In the genomic region with DNA sequence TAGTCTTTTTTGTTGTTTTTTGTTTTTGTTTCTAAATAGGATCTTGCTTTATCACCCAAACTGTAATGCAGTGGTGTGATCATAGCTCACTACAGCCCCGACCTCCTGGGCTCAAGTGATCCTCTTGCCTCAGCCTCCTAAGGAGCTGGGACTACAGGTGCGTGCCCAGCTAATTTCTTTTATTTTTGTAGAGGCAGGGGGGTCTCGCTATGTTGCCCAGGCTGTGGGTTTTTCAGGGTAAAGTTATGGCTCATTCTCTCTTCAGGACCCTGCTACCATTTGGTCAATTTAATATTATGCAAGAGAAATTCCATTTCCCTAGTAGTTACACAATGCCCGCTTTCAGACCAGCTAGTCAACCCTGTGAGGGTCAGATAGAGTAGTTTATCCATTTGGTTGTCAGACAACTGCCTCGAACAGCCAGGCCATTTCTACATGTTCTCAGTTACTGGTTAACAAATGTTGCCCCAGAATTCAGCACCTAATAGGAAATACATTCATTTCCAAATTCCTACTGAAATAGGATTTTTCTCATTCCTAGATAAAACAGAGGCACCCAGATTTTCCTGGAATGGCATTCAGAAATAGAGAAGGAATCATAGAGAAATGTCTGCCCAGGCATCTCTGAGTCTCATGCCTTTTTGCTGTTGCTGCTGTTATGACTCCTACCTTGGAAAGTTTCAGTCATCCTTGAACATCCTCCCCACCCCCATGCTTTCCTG, we compare ENCODE assay signal across 11 cellular contexts. TPM values are rescaled to one million over a fixed set of nuclear protein-coding genes. Genes with fewer than 3 reads are reported as not detected.
DNase-seq lines count a peak whose midpoint lies in the region; ATAC-seq and TF ChIP-seq lines count a peak whose summit lies in the region.
"Had no signal": no experiment of that assay in that cellular context is flagged by ENCODE, and none has a peak within 500 bp of the region (broad histone marks: within the 10 kb centered on the region; RNA-seq: fewer than 3 reads in every experiment).

No MANE protein-coding gene starts in this region.

- H3K36me3 ChIP-seq in heart right ventricle: no peaks in the 10 kb centered on the region

- H3K9me3 Mint-ChIP-seq in activated CD4-positive, alpha-beta T cell treated with anti-CD3 and anti-CD28 coated beads, Interleukin-2, amount 10 ng/mL, durations not matched to agents 7 days and 5 days: no peaks in the 10 kb centered on the region

- no peaks in the 10 kb centered on the region for H3K27me3 ChIP-seq in heart right ventricle
- H3K27me3 ChIP-seq: dorsolateral prefrontal cortex had no signal

- 86 to 88% methylated on average over 5 of the region's 5 CpGs for WGBS in heart right ventricle, 2 donors

- POLR2A ChIA-PET in activated CD4-positive, alpha-beta T cell treated with anti-CD3 and anti-CD28 coated beads, Interleukin-2, amount 10 ng/mL, durations not matched to agents 7 days and 5 days (lab: Charles Lee): interaction anchor here (0.7 kb wide), 1 partner anchor 10 kb away, joined by 3 read pairs; no protein-coding TSS in a partner anchor

- peaks cover 21% of the 10 kb centered on the region for H3K27me3 Mint-ChIP-seq in activated CD4-positive, alpha-beta T cell treated with anti-CD3 and anti-CD28 coated beads, Interleukin-2, amount 10 ng/mL, durations not matched to agents 7 days and 5 days

- intact Hi-C loops in heart right ventricle (cut with DNase I): loop anchor here in 2 of 10 donors (10.0 kb wide), 1 partner anchor 231 kb away; no protein-coding TSS in a partner anchor

- CTCF ChIA-PET in activated CD4-positive, alpha-beta T cell treated with anti-CD3 and anti-CD28 coated beads, Interleukin-2, amount 10 ng/mL, durations not matched to agents 7 days and 5 days (lab: Charles Lee): interaction anchor here (0.6 to 1.6 kb wide), 4 partner anchors 10 to 61 kb away, joined by 3 to 4 read pairs (median 3); no protein-coding TSS in a partner anchor

- peak; percentile 30 to 51 for DNase-seq in activated CD4-positive, alpha-beta T cell treated with anti-CD3 and anti-CD28 coated beads for 4 hours
- no peak for DNase-seq in activated CD4-positive, alpha-beta T cell treated with anti-CD3 and anti-CD28 coated beads, Interleukin-2, amount 10 ng/mL, durations not matched to agents 7 days and 5 days
- DNase-seq in activated CD4-positive, alpha-beta T cell treated with anti-CD3 and anti-CD28 coated beads, Interleukin-2, amount 50 U/mL, for 48 hours: peak; percentile 18 to 51
- DNase-seq in epithelial cell of proximal tubule (ENCODE audit: low read depth) (peak; percentile 61), UCSD-AML1 (lab: John Stamatoyannopoulos, UW; ENCODE audit: unreplicated experiment) (no peak), heart right ventricle (no peak)
- peak in 2 of 3 donors; percentile 17 to 41 for DNase-seq in stimulated activated CD4-positive, alpha-beta T cell treated with anti-CD3 and anti-CD28 coated beads, TNF-alpha, amount 100 ng/mL, for 48 hours (ENCODE audit: low read depth in 3 of 3)
- DNase-seq: dorsolateral prefrontal cortex, hippocampal formation had no signal

- no peak overlapping the region for H3K4me3 Mint-ChIP-seq in activated CD4-positive, alpha-beta T cell treated with anti-CD3 and anti-CD28 coated beads, Interleukin-2, amount 10 ng/mL, durations not matched to agents 7 days and 5 days

- no peak overlapping the region for H3K4me3 ChIP-seq in epithelial cell of proximal tubule (ENCODE audit: low read depth, low read length)
- no peak overlapping the region for H3K4me3 ChIP-seq in heart right ventricle
- H3K4me3 ChIP-seq: dorsolateral prefrontal cortex, skin epidermis had no signal

- no peak overlapping the region for H3K27ac ChIP-seq in heart right ventricle
- H3K27ac ChIP-seq: dorsolateral prefrontal cortex had no signal

- H3K4me1 ChIP-seq in heart right ventricle: peaks cover 0 to 27% (median 0%) of the 10 kb centered on the region in 9 donors

- no peaks in the 10 kb centered on the region for H3K9me3 ChIP-seq in heart right ventricle

- TF ChIP-seq CTCF in epithelial cell of proximal tubule (conservative IDR thresholded peaks at IDR 0.05; ENCODE audit: low read depth, low read length) (no peak), heart right ventricle (IDR thresholded peaks at IDR 0.05) (no peak)

- no peak overlapping the region for H3K27ac Mint-ChIP-seq in activated CD4-positive, alpha-beta T cell treated with anti-CD3 and anti-CD28 coated beads, Interleukin-2, amount 10 ng/mL, durations not matched to agents 7 days and 5 days

- H3K4me1 Mint-ChIP-seq in activated CD4-positive, alpha-beta T cell treated with anti-CD3 and anti-CD28 coated beads, Interleukin-2, amount 10 ng/mL, durations not matched to agents 7 days and 5 days: peaks cover 12% of the 10 kb centered on the region

- ATAC-seq in heart right ventricle (no peak), GM18909 (IDR thresholded peaks at IDR 0.05; ENCODE audit: poor library complexity, unreplicated experiment) (no peak)

- H3K36me3 Mint-ChIP-seq in activated CD4-positive, alpha-beta T cell treated with anti-CD3 and anti-CD28 coated beads, Interleukin-2, amount 10 ng/mL, durations not matched to agents 7 days and 5 days (ENCODE audit: low read depth): no peaks in the 10 kb centered on the region

RNA-seq across cellular contexts. Expression of a gene that starts 6.4 kb away (rescaled TPM):
- under 1 TPM; 0.19 to 0.50 TPM for total RNA-seq in activated CD4-positive, alpha-beta T cell treated with anti-CD3 and anti-CD28 coated beads, Interleukin-2, amount 10 ng/mL, durations not matched to agents 7 days and 5 days
- total RNA-seq in epithelial cell of proximal tubule (24.2 and 28.9 TPM in 2 replicates), heart right ventricle (1 to 10 TPM; 2.3 to 7.5 (median 3.9) TPM)
- 1 to 10 TPM in 1 of 2 donors, under 1 TPM in 1; 0.90 to 1.8 TPM for polyA plus RNA-seq in heart right ventricle

Comparison
In these comparisons a context has a peak if more than half of its experiments do, and no peak if none do; other contexts are left out.
1. DNase-seq: peak in activated CD4-positive, alpha-beta T cell treated with anti-CD3 and anti-CD28 coated beads for 4 hours (2 of 2), activated CD4-positive, alpha-beta T cell treated with anti-CD3 and anti-CD28 coated beads, Interleukin-2, amount 50 U/mL, for 48 hours (2 of 2), epithelial cell of proximal tubule (single experiment) and stimulated activated CD4-positive, alpha-beta T cell treated with anti-CD3 and anti-CD28 coated beads, TNF-alpha, amount 100 ng/mL, for 48 hours (2 of 3); none in activated CD4-positive, alpha-beta T cell treated with anti-CD3 and anti-CD28 coated beads, Interleukin-2, amount 10 ng/mL, durations not matched to agents 7 days and 5 days (single experiment), UCSD-AML1 (single experiment) and heart right ventricle (0 of 2).